28 cellular contexts compared by ENCODE assay signal in the genomic region with DNA sequence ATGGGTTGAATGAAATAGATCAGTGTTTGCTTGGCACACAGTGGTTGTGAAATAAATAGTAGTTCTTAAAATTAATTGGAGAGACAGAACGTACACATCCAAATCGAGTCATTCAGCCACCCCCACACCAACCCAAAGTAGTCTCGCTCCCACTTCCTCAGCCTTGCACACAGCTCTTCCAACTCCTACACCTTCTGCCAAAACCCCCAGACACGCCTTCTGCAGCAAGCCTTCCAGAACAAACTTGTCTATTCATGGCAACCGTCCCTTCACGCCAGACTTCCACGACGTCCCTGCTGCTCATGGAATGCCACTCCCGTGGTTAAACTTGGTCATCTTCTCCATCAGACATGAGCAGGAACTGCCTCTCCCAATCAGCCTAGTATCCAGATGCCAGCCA. TPM values are rescaled to one million over a fixed set of nuclear protein-coding genes. Genes with fewer than 3 reads are reported as not detected.
DNase-seq lines count a peak whose midpoint lies in the region; ATAC-seq and TF ChIP-seq lines count a peak whose summit lies in the region.
"Had no signal": no experiment of that assay in that cellular context is flagged by ENCODE, and none has a peak within 500 bp of the region (broad histone marks: within the 10 kb centered on the region; RNA-seq: fewer than 3 reads in every experiment).

No MANE protein-coding gene starts in this region.

- H3K4me1 Mint-ChIP-seq in MCF 10A (ENCODE audit: insufficient read depth, unreplicated experiment), result peaks cover 39% of the 10 kb centered on the region

- no TSS peak for BruUV-seq in MCF 10A (replicated peaks; lab: Mats Ljungman, UMichigan)

- TF ChIP-seq CTCF in MCF 10A (IDR thresholded peaks at IDR 0.05; ENCODE audit: unreplicated experiment), result no peak

- intact Hi-C loops in MCF 10A (cut with micrococcal nuclease), result no loop called here

- no peak overlapping the region for H3K27ac Mint-ChIP-seq in MCF 10A (ENCODE audit: low read depth, unreplicated experiment)
- H3K27ac Mint-ChIP-seq: activated CD4-positive, alpha-beta T cell treated with anti-CD3 and anti-CD28 coated beads, Interleukin-2, amount 10 ng/mL, durations not matched to agents 24 days and 14 days; activated naive CD4-positive, alpha-beta T cell treated with anti-CD3 and anti-CD28 coated beads, Interleukin-2, amount 10 ng/mL, durations not matched to agents 7 days and 5 days; CD14-positive monocyte; dendritic cell treated with granulocyte-macrophage colony-stimulating factor and Interleukin-4, amounts not matched to agents 40 ng/mL and 50 ng/mL, for 4 days; HFFc6; mesothelial cell of epicardium; stimulated activated naive CD8-positive, alpha-beta T cell treated with anti-CD3 and anti-CD28 coated beads, Interleukin-15, Interleukin-2, amounts not matched to agents 100 ng/mL and 50 ng/mL, for 24 hours had no signal

- no peak overlapping the region for H3K4me3 Mint-ChIP-seq in MCF 10A (ENCODE audit: unreplicated experiment)
- H3K4me3 Mint-ChIP-seq: activated CD4-positive, alpha-beta T cell treated with anti-CD3 and anti-CD28 coated beads, Interleukin-2, amount 10 ng/mL, durations not matched to agents 24 days and 14 days; activated naive CD4-positive, alpha-beta T cell treated with anti-CD3 and anti-CD28 coated beads, Interleukin-2, amount 10 ng/mL, durations not matched to agents 7 days and 5 days; CD14-positive monocyte; dendritic cell treated with granulocyte-macrophage colony-stimulating factor and Interleukin-4, amounts not matched to agents 40 ng/mL and 50 ng/mL, for 4 days; HFFc6; mesothelial cell of epicardium; stimulated activated naive CD8-positive, alpha-beta T cell treated with anti-CD3 and anti-CD28 coated beads, Interleukin-15, Interleukin-2, amounts not matched to agents 100 ng/mL and 50 ng/mL, for 24 hours had no signal

- POLR2A ChIA-PET in MCF 10A (lab: Yijun Ruan, JAX), result interaction anchor here (1.0 to 1.1 kb wide), 2 partner anchors 14 kb away, joined by 3 to 5 read pairs; no protein-coding TSS in a partner anchor

- ATAC-seq in GM18873 (IDR thresholded peaks at IDR 0.05; ENCODE audit: low FRiP score, unreplicated experiment), result no peak
- ATAC-seq in GM19324 (IDR thresholded peaks at IDR 0.05; ENCODE audit: low FRiP score, unreplicated experiment), result no peak
- ATAC-seq: heart right ventricle, SK-N-SH treated with all-trans-retinoic acid at 6 μM for 48 hours had no signal

- H3K36me3 Mint-ChIP-seq in MCF 10A (ENCODE audit: insufficient read depth, unreplicated experiment), result no peaks in the 10 kb centered on the region
- H3K36me3 Mint-ChIP-seq: activated naive CD4-positive, alpha-beta T cell treated with anti-CD3 and anti-CD28 coated beads, Interleukin-2, amount 10 ng/mL, durations not matched to agents 7 days and 5 days; CD14-positive monocyte; mesothelial cell of epicardium had no signal

- CTCF ChIA-PET in MCF 10A (lab: Yijun Ruan, JAX), result interaction anchor here (0.9 to 11.5 kb wide), 8 partner anchors 8 to 1155 kb away, joined by 3 to 149 read pairs (median 4); no protein-coding TSS in a partner anchor

- DNase-seq in MG63, result peak; percentile 31
- peak; percentile 58 for DNase-seq in MCF 10A (ENCODE audit: unreplicated experiment)
- DNase-seq in inferior parietal cortex (ENCODE audit: extremely low spot score), result peak; percentile 51
- peak; percentile 66 for DNase-seq in putamen (ENCODE audit: low spot score)
- no peak for DNase-seq in effector CD8-positive, alpha-beta T cell (lab: John Stamatoyannopoulos, UW)
- no peak for DNase-seq in GM19238 (ENCODE audit: insufficient read length, low spot score)
- DNase-seq: activated CD4-positive, alpha-beta T cell treated with anti-CD3 and anti-CD28 coated beads, Interleukin-2, amount 10 ng/mL, durations not matched to agents 24 days and 14 days; activated naive CD4-positive, alpha-beta T cell treated with anti-CD3 and anti-CD28 coated beads, Interleukin-2, amount 10 ng/mL, durations not matched to agents 7 days and 5 days; amniotic stem cell; heart right ventricle; HFFc6; NCI-H1048; NCI-H1930; NCI-H226; sigmoid colon; stimulated activated CD4-positive, alpha-beta T cell treated with anti-CD3 and anti-CD28 coated beads, Interleukin-15, amount 100 ng/mL, for 24 hours; T-helper 2 cell had no signal

- no peaks in the 10 kb centered on the region for H3K27me3 Mint-ChIP-seq in MCF 10A (ENCODE audit: insufficient read depth, unreplicated experiment)
- H3K27me3 Mint-ChIP-seq: activated CD4-positive, alpha-beta T cell treated with anti-CD3 and anti-CD28 coated beads, Interleukin-2, amount 10 ng/mL, durations not matched to agents 24 days and 14 days; dendritic cell treated with granulocyte-macrophage colony-stimulating factor and Interleukin-4, amounts not matched to agents 40 ng/mL and 50 ng/mL, for 4 days; stimulated activated naive CD8-positive, alpha-beta T cell treated with anti-CD3 and anti-CD28 coated beads, Interleukin-15, Interleukin-2, amounts not matched to agents 100 ng/mL and 50 ng/mL, for 24 hours had no signal

- H3K36me3 ChIP-seq in MG63, result no peaks in the 10 kb centered on the region
- H3K36me3 ChIP-seq: heart right ventricle, sigmoid colon, tibial nerve had no signal

- no peaks in the 10 kb centered on the region for H3K9me3 Mint-ChIP-seq in MCF 10A (ENCODE audit: unreplicated experiment)
- H3K9me3 Mint-ChIP-seq: activated CD4-positive, alpha-beta T cell treated with anti-CD3 and anti-CD28 coated beads, Interleukin-2, amount 10 ng/mL, durations not matched to agents 24 days and 14 days; activated naive CD4-positive, alpha-beta T cell treated with anti-CD3 and anti-CD28 coated beads, Interleukin-2, amount 10 ng/mL, durations not matched to agents 7 days and 5 days; dendritic cell treated with granulocyte-macrophage colony-stimulating factor and Interleukin-4, amounts not matched to agents 40 ng/mL and 50 ng/mL, for 4 days; HFFc6; mesothelial cell of epicardium; nephron; stimulated activated naive CD8-positive, alpha-beta T cell treated with anti-CD3 and anti-CD28 coated beads, Interleukin-15, Interleukin-2, amounts not matched to agents 100 ng/mL and 50 ng/mL, for 24 hours had no signal

- H3K4me3 ChIP-seq in MG63, result no peak overlapping the region
- H3K4me3 ChIP-seq: heart right ventricle, sigmoid colon, tibial nerve had no signal

- no peaks in the 10 kb centered on the region for H3K27me3 ChIP-seq in MG63
- H3K27me3 ChIP-seq: heart right ventricle, sigmoid colon, tibial nerve had no signal

- no peaks in the 10 kb centered on the region for H3K9me3 ChIP-seq in MG63
- H3K9me3 ChIP-seq: heart right ventricle, sigmoid colon, tibial nerve had no signal

RNA-seq across cellular contexts. Expression of a gene that starts 37.5 kb away (rescaled TPM):
- total RNA-seq in MG63 (2014; rRNA removed; shearing (Covaris generic); ENCODE audit: low replicate concordance), result not detected in 2 replicates
- total RNA-seq in MCF 10A (2022), result not detected in 2 replicates
- total RNA-seq: activated CD4-positive, alpha-beta T cell treated with anti-CD3 and anti-CD28 coated beads, Interleukin-2, amount 10 ng/mL, durations not matched to agents 24 days and 14 days; cardiac septum; fibroblast of villous mesenchyme; heart right ventricle; HFFc6 had no signal

RNA-seq across cellular contexts. Expression of a gene that starts 49.5 kb away (rescaled TPM):
- 45.2 and 54.0 TPM in 2 replicates for total RNA-seq in MG63 (2014; rRNA removed; shearing (Covaris generic); ENCODE audit: low replicate concordance)
- total RNA-seq in MCF 10A (2022), result 87.0 and 94.1 TPM in 2 replicates

Comparison
In these comparisons a context has a peak if more than half of its experiments do, and no peak if none do; other contexts are left out.
1. DNase-seq: peak in MG63 (single experiment), MCF 10A (single experiment), inferior parietal cortex (single experiment) and putamen (single experiment); none in effector CD8-positive, alpha-beta T cell (single experiment) and GM19238 (single experiment).